ENCODE assay signal across 8 cellular contexts in the genomic region with DNA sequence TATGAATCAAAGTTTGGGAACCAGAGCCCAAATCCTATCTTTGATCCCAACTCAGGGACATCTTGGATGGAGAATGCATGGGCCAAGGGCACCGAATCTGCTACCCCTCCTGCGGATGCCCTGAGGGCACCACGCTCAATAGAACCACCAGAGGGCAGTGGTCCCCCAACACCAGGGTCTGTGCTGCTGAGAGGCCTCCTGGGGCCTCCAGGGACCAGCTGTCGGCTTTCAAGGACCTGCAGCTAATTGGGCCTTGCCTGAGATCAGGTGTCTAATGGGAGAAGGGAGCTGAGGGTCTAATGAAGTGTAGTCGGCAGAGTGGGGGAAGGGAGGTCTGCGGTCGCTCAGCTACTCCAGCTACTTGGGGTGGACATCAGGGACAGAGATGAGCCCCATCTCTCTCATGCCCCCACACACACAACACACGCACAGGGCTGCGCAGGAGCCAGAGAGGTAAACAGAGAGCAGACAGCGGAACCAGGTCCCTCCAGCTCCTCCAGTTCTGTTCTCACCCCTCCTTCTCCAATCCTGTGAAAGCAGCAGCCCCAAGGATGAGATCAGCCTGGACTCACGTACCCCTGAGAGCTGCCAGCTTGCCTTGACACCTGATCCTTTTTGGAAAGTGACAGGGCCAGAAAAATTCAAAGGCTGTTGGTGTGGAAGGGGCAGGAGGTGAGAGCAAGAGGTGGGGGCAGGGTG. TPM values are rescaled to one million over a fixed set of nuclear protein-coding genes. Genes with fewer than 3 reads are reported as not detected.
DNase-seq lines count a peak whose midpoint lies in the region; ATAC-seq and TF ChIP-seq lines count a peak whose summit lies in the region.

No MANE protein-coding gene starts in this region.

- peaks cover 79% of the 10 kb centered on the region; the same call in 1 of the 2 replicates for H3K36me3 ChIP-seq in Loucy (ENCODE audit: insufficient read depth, low read length)

- H4K20me1 ChIP-seq in Loucy (ENCODE audit: insufficient read depth, low read length, poor library complexity, severe bottlenecking): peaks cover 3% of the 10 kb centered on the region

- no peaks in the 10 kb centered on the region for H3K9me2 ChIP-seq in Loucy (replicated peaks; ENCODE audit: low read depth, low read length)

- no peaks in the 10 kb centered on the region for H3K9me3 ChIP-seq in Loucy (ENCODE audit: insufficient read depth, low read depth, low read length)

- DNase-seq in AG20443 (ENCODE audit: low spot score) (peak; percentile 82), RPMI8226 (peak; percentile 82), foreskin keratinocyte (no peak), nucleus accumbens (lab: John Stamatoyannopoulos, UW) (peak in 50 of 56 donors; percentile 16 to 85 (median 58))
- peak; percentile 65 for DNase-seq in activated T-helper 9 cell treated with anti-CD3 and anti-CD28 coated beads, Interleukin-2, amount 50 U/mL, for 16 hours (ENCODE audit: low read depth)

- peaks cover 33% of the 10 kb centered on the region for H3K4me1 ChIP-seq in Loucy (ENCODE audit: insufficient read depth, low read length, poor library complexity, severe bottlenecking)
- peaks cover 22% of the 10 kb centered on the region for H3K4me1 ChIP-seq in foreskin keratinocyte

- no peaks in the 10 kb centered on the region for H3K27me3 ChIP-seq in Loucy (ENCODE audit: insufficient read depth, low read length, poor library complexity, severe bottlenecking)
- no peaks in the 10 kb centered on the region for H3K27me3 ChIP-seq in foreskin keratinocyte

- H2AFZ ChIP-seq in Loucy (ENCODE audit: low read length): no peak overlapping the region

- H3K27ac ChIP-seq in foreskin keratinocyte: no peak overlapping the region
- H3K27ac ChIP-seq in temporal lobe (ENCODE audit: low read depth, low read length): peak overlapping the region; percentile 90

- peak; percentile 73 for TF ChIP-seq CTCF in Loucy (conservative IDR thresholded peaks at IDR 0.05; ENCODE audit: low read length)
- peak; percentile 62 for TF ChIP-seq CTCF in foreskin keratinocyte (conservative IDR thresholded peaks at IDR 0.05)

- H3K4me2 ChIP-seq in Loucy (ENCODE audit: low read depth, low read length, poor library complexity, severe bottlenecking): no peak overlapping the region

- ATAC-seq in GM19324 (IDR thresholded peaks at IDR 0.05; ENCODE audit: low FRiP score, unreplicated experiment) (peak; percentile 55), foreskin keratinocyte (no peak)

- H3F3A ChIP-seq in Loucy (ENCODE audit: low read depth): no peaks in the 10 kb centered on the region

- H3K4me3 ChIP-seq in Loucy (ENCODE audit: low read length, poor library complexity, severe bottlenecking): no peak overlapping the region

- H3K79me2 ChIP-seq in Loucy (ENCODE audit: insufficient read depth, low read length): no peaks in the 10 kb centered on the region

- H3K9ac ChIP-seq in Loucy (ENCODE audit: low read depth, low read length, poor library complexity, severe bottlenecking): peak overlapping the region; percentile 37

RNA-seq across cellular contexts. Expression of a gene that starts 34.9 kb away (rescaled TPM):
- total RNA-seq in foreskin keratinocyte: 28.8 TPM in 2 replicates
- 7.0 and 8.8 TPM in 2 replicates for polyA plus RNA-seq in foreskin keratinocyte
- total RNA-seq in temporal lobe: 37.9 TPM

RNA-seq across cellular contexts. Expression of a gene that starts 48.0 kb away (rescaled TPM):
- 3.0 and 3.6 TPM in 2 replicates for total RNA-seq in foreskin keratinocyte
- 0.58 and 0.69 TPM in 2 replicates for polyA plus RNA-seq in foreskin keratinocyte
- 33.2 TPM for total RNA-seq in temporal lobe

Comparison
In these comparisons a context has a peak if more than half of its experiments do, and no peak if none do; other contexts are left out.
1. DNase-seq: peak in AG20443 (single experiment), RPMI8226 (single experiment), activated T-helper 9 cell treated with anti-CD3 and anti-CD28 coated beads, Interleukin-2, amount 50 U/mL, for 16 hours (single experiment) and nucleus accumbens (50 of 56); none in foreskin keratinocyte (0 of 2).